1 cellular context compared by ENCODE assay signal in genomic region chr6:43369174-43370002, GRCh38.
A peak's percentile ranks its signal among the peaks of the same experiment; 100 is the strongest.
TF ChIP-seq lines count a peak whose summit lies in the region.

A gene with protein sequence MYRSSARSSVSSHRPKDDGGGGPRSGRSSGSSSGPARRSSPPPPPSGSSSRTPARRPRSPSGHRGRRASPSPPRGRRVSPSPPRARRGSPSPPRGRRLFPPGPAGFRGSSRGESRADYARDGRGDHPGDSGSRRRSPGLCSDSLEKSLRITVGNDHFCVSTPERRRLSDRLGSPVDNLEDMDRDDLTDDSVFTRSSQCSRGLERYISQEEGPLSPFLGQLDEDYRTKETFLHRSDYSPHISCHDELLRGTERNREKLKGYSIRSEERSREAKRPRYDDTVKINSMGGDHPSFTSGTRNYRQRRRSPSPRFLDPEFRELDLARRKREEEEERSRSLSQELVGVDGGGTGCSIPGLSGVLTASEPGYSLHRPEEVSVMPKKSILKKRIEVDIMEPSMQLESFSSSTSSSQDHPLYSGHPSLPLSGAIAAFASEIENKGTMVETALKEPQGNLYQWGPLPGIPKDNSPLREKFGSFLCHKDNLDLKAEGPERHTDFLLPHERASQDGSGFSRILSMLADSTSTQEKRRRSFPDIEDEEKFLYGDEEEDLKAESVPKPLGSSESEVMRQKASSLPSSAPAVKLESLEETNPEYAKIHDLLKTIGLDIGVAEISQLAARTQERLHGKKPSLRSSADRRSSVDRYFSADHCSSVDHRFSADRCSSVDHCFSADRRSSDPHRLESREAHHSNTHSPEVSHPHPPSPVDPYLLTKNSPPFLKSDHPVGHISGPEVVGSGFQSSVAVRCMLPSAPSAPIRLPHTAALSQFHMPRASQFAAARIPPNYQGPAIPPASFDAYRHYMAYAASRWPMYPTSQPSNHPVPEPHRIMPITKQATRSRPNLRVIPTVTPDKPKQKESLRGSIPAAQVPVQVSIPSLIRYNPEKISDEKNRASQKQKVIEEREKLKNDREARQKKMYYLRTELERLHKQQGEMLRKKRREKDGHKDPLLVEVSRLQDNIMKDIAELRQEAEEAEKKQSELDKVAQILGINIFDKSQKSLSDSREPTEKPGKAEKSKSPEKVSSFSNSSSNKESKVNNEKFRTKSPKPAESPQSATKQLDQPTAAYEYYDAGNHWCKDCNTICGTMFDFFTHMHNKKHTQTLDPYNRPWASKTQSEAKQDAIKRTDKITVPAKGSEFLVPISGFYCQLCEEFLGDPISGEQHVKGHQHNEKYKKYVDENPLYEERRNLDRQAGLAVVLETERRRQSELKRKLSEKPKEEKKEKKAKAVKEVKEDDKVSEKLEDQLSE (N-terminal part only) (minus strand): TSS chr6:43369647. CDS start chr6:43369365, 282 bp downstream.

TF ChIP-seq in HCT116, 20 proteins besides CTCF, POLR2A, EP300 and RAD21 (continued from another document):
- TF ChIP-seq, protein P1, sequence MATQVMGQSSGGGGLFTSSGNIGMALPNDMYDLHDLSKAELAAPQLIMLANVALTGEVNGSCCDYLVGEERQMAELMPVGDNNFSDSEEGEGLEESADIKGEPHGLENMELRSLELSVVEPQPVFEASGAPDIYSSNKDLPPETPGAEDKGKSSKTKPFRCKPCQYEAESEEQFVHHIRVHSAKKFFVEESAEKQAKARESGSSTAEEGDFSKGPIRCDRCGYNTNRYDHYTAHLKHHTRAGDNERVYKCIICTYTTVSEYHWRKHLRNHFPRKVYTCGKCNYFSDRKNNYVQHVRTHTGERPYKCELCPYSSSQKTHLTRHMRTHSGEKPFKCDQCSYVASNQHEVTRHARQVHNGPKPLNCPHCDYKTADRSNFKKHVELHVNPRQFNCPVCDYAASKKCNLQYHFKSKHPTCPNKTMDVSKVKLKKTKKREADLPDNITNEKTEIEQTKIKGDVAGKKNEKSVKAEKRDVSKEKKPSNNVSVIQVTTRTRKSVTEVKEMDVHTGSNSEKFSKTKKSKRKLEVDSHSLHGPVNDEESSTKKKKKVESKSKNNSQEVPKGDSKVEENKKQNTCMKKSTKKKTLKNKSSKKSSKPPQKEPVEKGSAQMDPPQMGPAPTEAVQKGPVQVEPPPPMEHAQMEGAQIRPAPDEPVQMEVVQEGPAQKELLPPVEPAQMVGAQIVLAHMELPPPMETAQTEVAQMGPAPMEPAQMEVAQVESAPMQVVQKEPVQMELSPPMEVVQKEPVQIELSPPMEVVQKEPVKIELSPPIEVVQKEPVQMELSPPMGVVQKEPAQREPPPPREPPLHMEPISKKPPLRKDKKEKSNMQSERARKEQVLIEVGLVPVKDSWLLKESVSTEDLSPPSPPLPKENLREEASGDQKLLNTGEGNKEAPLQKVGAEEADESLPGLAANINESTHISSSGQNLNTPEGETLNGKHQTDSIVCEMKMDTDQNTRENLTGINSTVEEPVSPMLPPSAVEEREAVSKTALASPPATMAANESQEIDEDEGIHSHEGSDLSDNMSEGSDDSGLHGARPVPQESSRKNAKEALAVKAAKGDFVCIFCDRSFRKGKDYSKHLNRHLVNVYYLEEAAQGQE (IDR thresholded peaks at IDR 0.05; ENCODE audit: low read depth) = no peak
- TF ChIP-seq YY1 (IDR thresholded peaks at IDR 0.05; ENCODE audit: extremely low read depth, insufficient replicate concordance, low read depth, low read length) (peak; percentile 94), ATF3 (IDR thresholded peaks at IDR 0.05) (no peak), CBX3 (IDR thresholded peaks at IDR 0.05; ENCODE audit: low read depth) (0 out of 2 replicates have a peak, but pooled peaks have one; percentile 30), ZBTB33 (IDR thresholded peaks at IDR 0.05; ENCODE audit: extremely low read depth, insufficient replicate concordance, low read length) (no peak), EZH2 (IDR thresholded peaks at IDR 0.05) (no peak), JUND (IDR thresholded peaks at IDR 0.05) (no peak; the same call in 1 of the 2 replicates), CEBPB (IDR thresholded peaks at IDR 0.05; ENCODE audit: low read depth) (no peak), SIN3A (IDR thresholded peaks at IDR 0.05; ENCODE audit: low read depth) (peak; percentile 75), EGR1 (IDR thresholded peaks at IDR 0.05; ENCODE audit: low read depth) (peak; percentile 84), SP1 (IDR thresholded peaks at IDR 0.05; ENCODE audit: low read depth) (peak; percentile 63), POLR2AphosphoS5 (IDR thresholded peaks at IDR 0.05; ENCODE audit: low read depth, low read length) (peak; percentile 81), FOSL1 (IDR thresholded peaks at IDR 0.05; ENCODE audit: low read depth) (peak; percentile 20; the same call in 1 of the 2 replicates), EZH2phosphoT487 (IDR thresholded peaks at IDR 0.05; ENCODE audit: borderline replicate concordance) (no peak), ZFX (IDR thresholded peaks at IDR 0.05) (peak; percentile 81)
